ENCODE assay signal across 8 cellular contexts in the genomic region with DNA sequence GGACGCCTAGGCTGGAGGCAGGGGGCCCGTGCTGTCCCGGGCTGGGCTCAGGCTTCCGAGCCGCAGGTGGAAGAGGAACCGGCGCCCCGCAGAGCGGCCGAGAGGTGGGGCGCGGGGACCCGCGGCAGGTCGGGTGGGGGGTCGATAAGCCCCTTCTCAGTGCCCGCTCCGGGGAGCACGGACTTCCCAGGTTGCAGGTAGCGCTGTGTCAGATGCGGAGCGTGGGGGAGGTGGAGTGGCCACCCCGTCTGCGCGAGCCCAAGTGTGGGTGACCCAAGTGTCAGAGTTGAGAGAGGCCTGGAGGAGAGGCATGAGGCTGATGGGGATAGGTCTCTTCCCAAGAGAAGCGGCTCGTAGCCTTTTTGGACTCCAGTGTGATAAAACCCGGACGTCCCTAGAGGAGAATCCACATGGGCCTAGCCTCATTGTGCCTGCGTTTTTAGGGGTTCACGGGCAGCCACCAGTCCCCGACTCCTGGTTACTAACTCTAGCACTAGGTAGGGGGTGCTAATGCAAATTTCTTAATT. TPM values are rescaled to one million over a fixed set of nuclear protein-coding genes. Genes with fewer than 3 reads are reported as not detected.
DNase-seq lines count a peak whose midpoint lies in the region; ATAC-seq and TF ChIP-seq lines count a peak whose summit lies in the region.

No MANE protein-coding gene starts in this region.

- no peaks in the 10 kb centered on the region for H4K20me1 ChIP-seq in HCT116 (ENCODE audit: insufficient read depth)

- H3K9me3 Mint-ChIP-seq in MCF 10A (ENCODE audit: unreplicated experiment): peaks cover 7% of the 10 kb centered on the region
- no peaks in the 10 kb centered on the region for H3K9me3 Mint-ChIP-seq in stimulated activated naive CD8-positive, alpha-beta T cell treated with anti-CD3 and anti-CD28 coated beads, Interleukin-15, Interleukin-2, amounts not matched to agents 100 ng/mL and 50 ng/mL, for 24 hours

- H3K36me3 ChIP-seq in HCT116 (ENCODE audit: control insufficient read depth in 1 of 2, insufficient read depth in 2 of 2, low read length in 2 of 2) (no peaks in the 10 kb centered on the region), NT2/D1 (ENCODE audit: insufficient read depth, insufficient read length, low read length) (peaks cover 13% of the 10 kb centered on the region), left lung (no peaks in the 10 kb centered on the region)

- no peaks in the 10 kb centered on the region for H3K27me3 Mint-ChIP-seq in MCF 10A (ENCODE audit: insufficient read depth, unreplicated experiment)
- H3K27me3 Mint-ChIP-seq in stimulated activated naive CD8-positive, alpha-beta T cell treated with anti-CD3 and anti-CD28 coated beads, Interleukin-15, Interleukin-2, amounts not matched to agents 100 ng/mL and 50 ng/mL, for 24 hours: no peaks in the 10 kb centered on the region

- TF ChIP-seq CTCF in HCT116 (IDR thresholded peaks at IDR 0.05 in 2 of 3, conservative IDR thresholded peaks at IDR 0.05 in 1 of 3; ENCODE audit: borderline replicate concordance in 1 of 3, insufficient read depth in 1 of 3, low read depth in 2 of 3, low read length in 2 of 3) (no peak), MCF 10A (IDR thresholded peaks at IDR 0.05; ENCODE audit: unreplicated experiment) (no peak), left lung (IDR thresholded peaks at IDR 0.05) (no peak)

- H3K27ac Mint-ChIP-seq in MCF 10A (ENCODE audit: low read depth, unreplicated experiment): no peak overlapping the region
- no peak overlapping the region for H3K27ac Mint-ChIP-seq in stimulated activated naive CD8-positive, alpha-beta T cell treated with anti-CD3 and anti-CD28 coated beads, Interleukin-15, Interleukin-2, amounts not matched to agents 100 ng/mL and 50 ng/mL, for 24 hours

- H3K4me3 Mint-ChIP-seq in MCF 10A (ENCODE audit: unreplicated experiment): peak overlapping the region; percentile 72
- peak overlapping the region; percentile 80 for H3K4me3 Mint-ChIP-seq in stimulated activated naive CD8-positive, alpha-beta T cell treated with anti-CD3 and anti-CD28 coated beads, Interleukin-15, Interleukin-2, amounts not matched to agents 100 ng/mL and 50 ng/mL, for 24 hours

- POLR2A ChIA-PET in HCT116 (lab: Charles Lee) (no interaction called here), MCF 10A (lab: Yijun Ruan, JAX) (no interaction called here)

- H3K9ac ChIP-seq in HCT116 (ENCODE audit: low read length) (peak overlapping the region; percentile 80), NT2/D1 (ENCODE audit: insufficient read length, low read depth) (peak overlapping the region; percentile 82)

- BruUV-seq in HCT116 (replicated peaks; lab: Mats Ljungman, UMichigan) (no TSS peak), MCF 10A (replicated peaks; lab: Mats Ljungman, UMichigan) (no TSS peak)

- H3K9me2 ChIP-seq in HCT116 (ENCODE audit: insufficient read depth): no peaks in the 10 kb centered on the region

- no peak for ATAC-seq in HCT116
- no peak for ATAC-seq in left lung

- RAD21 ChIA-PET in HCT116 (lab: Charles Lee; ENCODE audit: low non-redundant PET in 1 of 2, low total read pairs in 2 of 2, uncharacterized antibody in 2 of 2, unreplicated experiment in 2 of 2): no interaction called here

- DNase-seq in GM03348 (ENCODE audit: low spot score) (peak; percentile 11), HCT116 (ENCODE audit: low read depth, low spot score) (no peak), NT2/D1 (ENCODE audit: low read depth, low spot score) (no peak), MCF 10A (ENCODE audit: unreplicated experiment) (no peak), left lung (peak; percentile 60 to 92), GM19240 (ENCODE audit: insufficient read length, low spot score) (no peak), NCI-H1105 treated with DMSO at 0.1 percent for 48 hours (lab: John Stamatoyannopoulos, UW) (no peak)

- H3K36me3 Mint-ChIP-seq in MCF 10A (ENCODE audit: insufficient read depth, unreplicated experiment): peaks cover 4% of the 10 kb centered on the region
- H3K36me3 Mint-ChIP-seq in stimulated activated naive CD8-positive, alpha-beta T cell treated with anti-CD3 and anti-CD28 coated beads, Interleukin-15, Interleukin-2, amounts not matched to agents 100 ng/mL and 50 ng/mL, for 24 hours (ENCODE audit: low read depth): no peaks in the 10 kb centered on the region

- TF ChIP-seq RAD21 in HCT116 (IDR thresholded peaks at IDR 0.05; ENCODE audit: low read depth): no peak

- intact Hi-C loops in HCT116 (cut with micrococcal nuclease): no loop called here
- intact Hi-C loops in MCF 10A (cut with micrococcal nuclease): loop anchor here (2.0 to 10.0 kb wide), 3 partner anchors 35 to 166 kb away; no protein-coding TSS in a partner anchor
- intact Hi-C loops in left lung (cut with DNase I): no loop called here

- CTCF ChIA-PET in HCT116 (lab: Charles Lee) (no interaction called here), MCF 10A (lab: Yijun Ruan, JAX) (no interaction called here)

- no peaks in the 10 kb centered on the region for H3K4me1 Mint-ChIP-seq in MCF 10A (ENCODE audit: insufficient read depth, unreplicated experiment)
- H3K4me1 Mint-ChIP-seq in stimulated activated naive CD8-positive, alpha-beta T cell treated with anti-CD3 and anti-CD28 coated beads, Interleukin-15, Interleukin-2, amounts not matched to agents 100 ng/mL and 50 ng/mL, for 24 hours (ENCODE audit: low read depth): peaks cover 20% of the 10 kb centered on the region

- H3K27me3 ChIP-seq in HCT116 (ENCODE audit: insufficient read depth, low read length) (no peaks in the 10 kb centered on the region), NT2/D1 (ENCODE audit: insufficient read depth, insufficient read length) (peaks cover 40% of the 10 kb centered on the region), left lung (no peaks in the 10 kb centered on the region)

- no peak overlapping the region for H2AFZ ChIP-seq in HCT116 (ENCODE audit: low read depth, low read length, poor library complexity, severe bottlenecking)

- H3K4me1 ChIP-seq in HCT116 (ENCODE audit: control insufficient read depth in 1 of 2, insufficient read depth in 2 of 2, low read length in 2 of 2) (peaks cover 8 to 21% of the 10 kb centered on the region in 2 experiments), NT2/D1 (ENCODE audit: insufficient read depth, insufficient read length) (peaks cover 12% of the 10 kb centered on the region), left lung (peaks cover 9 to 35% of the 10 kb centered on the region in 2 donors)

- H3K27ac ChIP-seq in HCT116 (ENCODE audit: low read depth, low read length): peak overlapping the region; percentile 54; the same call in 1 of the 2 replicates
- H3K27ac ChIP-seq in left lung: peak overlapping the region; percentile 78 to 81

- no peaks in the 10 kb centered on the region for H3K79me2 ChIP-seq in HCT116 (ENCODE audit: insufficient read depth, low read length)

- H3K9me3 ChIP-seq in HCT116 (ENCODE audit: control insufficient read depth in 1 of 2, insufficient read depth in 1 of 2, low read depth in 1 of 2, low read length in 2 of 2) (no peaks in the 10 kb centered on the region), NT2/D1 (ENCODE audit: insufficient read depth, low read length) (peaks cover 3% of the 10 kb centered on the region; the same call in 1 of the 2 replicates), left lung (peaks cover 0 to 3% of the 10 kb centered on the region in 2 donors)

- H3K4me2 ChIP-seq in HCT116 (ENCODE audit: low read length): peak overlapping the region; percentile 97

- H3K4me3 ChIP-seq in HCT116 (replicated peaks in 1 of 2; ENCODE audit: low read depth in 1 of 2, low read length in 2 of 2) (peak overlapping the region; percentile 63 to 83), NT2/D1 (ENCODE audit: insufficient read length, low read depth) (peak overlapping the region; percentile 65), left lung (peak overlapping the region; percentile 65 to 87)

- TF ChIP-seq POLR2A in HCT116 (IDR thresholded peaks at IDR 0.05; ENCODE audit: borderline replicate concordance, extremely low read depth, insufficient read depth, insufficient read length): no peak

TF ChIP-seq in HCT116, 20 proteins besides CTCF, POLR2A, EP300 and RAD21 (continues in another document):
- TF ChIP-seq SIN3A (IDR thresholded peaks at IDR 0.05; ENCODE audit: low read depth): no peak
- TF ChIP-seq, protein P1, sequence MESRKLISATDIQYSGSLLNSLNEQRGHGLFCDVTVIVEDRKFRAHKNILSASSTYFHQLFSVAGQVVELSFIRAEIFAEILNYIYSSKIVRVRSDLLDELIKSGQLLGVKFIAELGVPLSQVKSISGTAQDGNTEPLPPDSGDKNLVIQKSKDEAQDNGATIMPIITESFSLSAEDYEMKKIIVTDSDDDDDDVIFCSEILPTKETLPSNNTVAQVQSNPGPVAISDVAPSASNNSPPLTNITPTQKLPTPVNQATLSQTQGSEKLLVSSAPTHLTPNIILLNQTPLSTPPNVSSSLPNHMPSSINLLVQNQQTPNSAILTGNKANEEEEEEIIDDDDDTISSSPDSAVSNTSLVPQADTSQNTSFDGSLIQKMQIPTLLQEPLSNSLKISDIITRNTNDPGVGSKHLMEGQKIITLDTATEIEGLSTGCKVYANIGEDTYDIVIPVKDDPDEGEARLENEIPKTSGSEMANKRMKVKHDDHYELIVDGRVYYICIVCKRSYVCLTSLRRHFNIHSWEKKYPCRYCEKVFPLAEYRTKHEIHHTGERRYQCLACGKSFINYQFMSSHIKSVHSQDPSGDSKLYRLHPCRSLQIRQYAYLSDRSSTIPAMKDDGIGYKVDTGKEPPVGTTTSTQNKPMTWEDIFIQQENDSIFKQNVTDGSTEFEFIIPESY (IDR thresholded peaks at IDR 0.05; ENCODE audit: extremely low read depth, insufficient replicate concordance, low read length): no peak
- TF ChIP-seq ZFX (IDR thresholded peaks at IDR 0.05): no peak
- no peak for TF ChIP-seq EZH2phosphoT487 (IDR thresholded peaks at IDR 0.05; ENCODE audit: borderline replicate concordance)
- no peak for TF ChIP-seq YY1 (IDR thresholded peaks at IDR 0.05; ENCODE audit: extremely low read depth, insufficient replicate concordance, low read depth, low read length)
- no peak for TF ChIP-seq CBX3 (IDR thresholded peaks at IDR 0.05; ENCODE audit: low read depth)
- TF ChIP-seq JUND (IDR thresholded peaks at IDR 0.05): no peak
- TF ChIP-seq SRF (IDR thresholded peaks at IDR 0.05; ENCODE audit: low read depth): no peak
- TF ChIP-seq EGR1 (IDR thresholded peaks at IDR 0.05; ENCODE audit: low read depth): no peak
- no peak for TF ChIP-seq ZNF274 (IDR thresholded peaks at IDR 0.05; ENCODE audit: low read depth, low read length)
- TF ChIP-seq, protein P2, sequence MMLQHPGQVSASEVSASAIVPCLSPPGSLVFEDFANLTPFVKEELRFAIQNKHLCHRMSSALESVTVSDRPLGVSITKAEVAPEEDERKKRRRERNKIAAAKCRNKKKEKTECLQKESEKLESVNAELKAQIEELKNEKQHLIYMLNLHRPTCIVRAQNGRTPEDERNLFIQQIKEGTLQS (IDR thresholded peaks at IDR 0.05): no peak
- no peak for TF ChIP-seq TCF7L2 (IDR thresholded peaks at IDR 0.05; ENCODE audit: borderline replicate concordance, extremely low read depth, insufficient read depth, insufficient read length)
- TF ChIP-seq POLR2AphosphoS5 (IDR thresholded peaks at IDR 0.05; ENCODE audit: low read depth, low read length): no peak
- TF ChIP-seq EZH2 (IDR thresholded peaks at IDR 0.05): no peak

RNA-seq across cellular contexts. Expression of a gene that starts 0.6 kb away (rescaled TPM):
- total RNA-seq in HCT116 (2021; ENCODE audit: unreplicated experiment) (4.2 TPM), MCF 10A (2022) (0.37 and 0.70 TPM in 2 replicates), left lung (10 to 100 TPM in 1 of 2 donors, 1 to 10 TPM in 1; 7.8 to 11.8 TPM)
- polyA plus RNA-seq in HCT116 (2012): 4.2 and 4.3 TPM in 2 replicates

Comparison
In these comparisons a context has a peak if more than half of its experiments do, and no peak if none do; other contexts are left out.
1. DNase-seq: peak in GM03348 (single experiment) and left lung (2 of 2); none in HCT116 (single experiment), NT2/D1 (single experiment), MCF 10A (single experiment), GM19240 (single experiment) and NCI-H1105 treated with DMSO at 0.1 percent for 48 hours (single experiment).
2. Peak in every context shown above with its lines, with median percentiles within 50 percentile points of each other: H3K4me3 ChIP-seq.